In the genomic region with DNA sequence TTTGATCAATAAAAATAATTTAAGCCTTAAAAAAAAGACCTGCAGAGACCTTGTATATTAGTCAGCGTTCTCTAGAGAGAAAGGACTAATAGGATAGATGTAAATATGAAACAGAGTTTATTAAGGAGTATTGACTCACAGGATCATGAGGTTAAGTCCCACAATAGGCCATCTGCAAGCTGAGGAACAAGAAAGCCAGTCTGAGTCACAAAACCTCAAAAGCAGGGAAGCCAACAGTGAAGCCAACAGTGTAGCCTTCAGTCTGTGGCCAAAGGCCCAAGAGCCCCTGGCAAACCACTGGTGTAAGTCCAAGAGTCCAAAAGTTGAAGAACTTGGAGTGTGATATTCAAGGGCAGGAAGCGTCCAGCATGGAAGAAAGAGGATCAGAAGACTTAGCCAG, we compare ENCODE assay signal across 25 cellular contexts.
DNase-seq lines count a peak whose midpoint lies in the region; ATAC-seq and TF ChIP-seq lines count a peak whose summit lies in the region.
"Had no signal": no experiment of that assay in that cellular context is flagged by ENCODE, and none has a peak within 500 bp of the region (broad histone marks: within the 10 kb centered on the region; RNA-seq: fewer than 3 reads in every experiment).

No MANE protein-coding gene starts in this region.

- H3K4me2 ChIP-seq in PC-3 (ENCODE audit: low read length): no peak overlapping the region

- H3K4me3 Mint-ChIP-seq in T-helper 17 cell: no peak overlapping the region
- H3K4me3 Mint-ChIP-seq: activated CD4-positive, alpha-beta T cell treated with anti-CD3 and anti-CD28 coated beads for 36 hours; activated naive CD8-positive, alpha-beta T cell treated with anti-CD3 and anti-CD28 coated beads, Interleukin-2, amount 10 ng/mL, durations not matched to agents 7 days and 5 days; B cell; brain; type B pancreatic cell had no signal

- H3K9ac ChIP-seq in PC-3 (ENCODE audit: low read length): no peak overlapping the region

- POLR2A ChIA-PET in PC-3 (lab: Charles Lee; ENCODE audit: unreplicated experiment): no interaction called here

- no peaks in the 10 kb centered on the region; the same call in 1 of the 2 replicates for H3K9me2 ChIP-seq in PC-3 (replicated peaks; ENCODE audit: low read length)

- H3K9me3 ChIP-seq in PC-3 (ENCODE audit: low read length): no peaks in the 10 kb centered on the region
- no peaks in the 10 kb centered on the region for H3K9me3 ChIP-seq in T-helper 17 cell (ENCODE audit: control insufficient read depth, low read length, poor library complexity, severe bottlenecking)
- H3K9me3 ChIP-seq: pancreas had no signal

- ATAC-seq in PC-3: no peak
- no peak for ATAC-seq in left cardiac atrium
- no peak for ATAC-seq in T-helper 17 cell
- ATAC-seq: activated CD4-positive, alpha-beta T cell treated with anti-CD3 and anti-CD28 coated beads for 36 hours; pancreas; Right ventricle myocardium inferior had no signal

- H3K79me2 ChIP-seq in PC-3 (ENCODE audit: low read length): no peaks in the 10 kb centered on the region

- H3F3A ChIP-seq in PC-3 (ENCODE audit: low read length, unreplicated experiment): no peaks in the 10 kb centered on the region

- H3K4me1 ChIP-seq in PC-3 (ENCODE audit: insufficient read depth, low read length): no peaks in the 10 kb centered on the region
- H3K4me1 ChIP-seq: pancreas had no signal

- H3K27ac ChIP-seq in PC-3 (ENCODE audit: low read length): no peak overlapping the region
- H3K27ac ChIP-seq: pancreas had no signal

- H3K27me3 Mint-ChIP-seq in T-helper 17 cell: no peaks in the 10 kb centered on the region
- H3K27me3 Mint-ChIP-seq: activated naive CD8-positive, alpha-beta T cell treated with anti-CD3 and anti-CD28 coated beads, Interleukin-2, amount 10 ng/mL, durations not matched to agents 7 days and 5 days had no signal

- CTCF ChIA-PET in PC-3 (lab: Charles Lee): no interaction called here

- H3K4me1 Mint-ChIP-seq in T-helper 17 cell: no peaks in the 10 kb centered on the region
- H3K4me1 Mint-ChIP-seq: activated CD4-positive, alpha-beta T cell treated with anti-CD3 and anti-CD28 coated beads for 36 hours; activated naive CD8-positive, alpha-beta T cell treated with anti-CD3 and anti-CD28 coated beads, Interleukin-2, amount 10 ng/mL, durations not matched to agents 7 days and 5 days; B cell; brain had no signal

- no peak overlapping the region for H3K4me3 ChIP-seq in PC-3 (ENCODE audit: low read length)
- H3K4me3 ChIP-seq in fibroblast of pulmonary artery (replicated peaks; ENCODE audit: low read depth, low read length): no peak overlapping the region
- H3K4me3 ChIP-seq: pancreas had no signal

- H3K27ac Mint-ChIP-seq in T-helper 17 cell: no peak overlapping the region
- H3K27ac Mint-ChIP-seq: activated CD4-positive, alpha-beta T cell treated with anti-CD3 and anti-CD28 coated beads for 36 hours; activated naive CD8-positive, alpha-beta T cell treated with anti-CD3 and anti-CD28 coated beads, Interleukin-2, amount 10 ng/mL, durations not matched to agents 7 days and 5 days; B cell; brain; type B pancreatic cell had no signal

- TF ChIP-seq CTCF in PC-3 (conservative IDR thresholded peaks at IDR 0.05; ENCODE audit: low read depth, low read length) (no peak), fibroblast of pulmonary artery (IDR thresholded peaks at IDR 0.05; ENCODE audit: low read length, missing control alignments) (no peak)

- in situ Hi-C loops in KBM-7 (cut with MboI; ENCODE audit: low pct_unique_long_range_greater_than_20kb, low sequenced_read_pairs): no loop called here

- no peaks in the 10 kb centered on the region for H3K36me3 Mint-ChIP-seq in T-helper 17 cell (ENCODE audit: low read depth)
- H3K36me3 Mint-ChIP-seq: activated naive CD8-positive, alpha-beta T cell treated with anti-CD3 and anti-CD28 coated beads, Interleukin-2, amount 10 ng/mL, durations not matched to agents 7 days and 5 days; brain; type B pancreatic cell had no signal

- intact Hi-C loops in PC-3 (cut with micrococcal nuclease) (no loop called here), left cardiac atrium (cut with DNase I) (loop anchor here in 1 of 2 donors (10.0 kb wide), 1 partner anchor 165 kb away; no protein-coding TSS in a partner anchor)

- no TSS peak for BruUV-seq in PC-3 (replicated peaks; lab: Mats Ljungman, UMichigan)

- H4K20me1 ChIP-seq in PC-3 (ENCODE audit: low read length): no peaks in the 10 kb centered on the region

- H3K36me3 ChIP-seq in PC-3 (ENCODE audit: low read depth, low read length): no peaks in the 10 kb centered on the region
- H3K36me3 ChIP-seq: pancreas had no signal

- H2AFZ ChIP-seq in PC-3 (ENCODE audit: low read length): no peak overlapping the region

- peak; percentile 77 for DNase-seq in ELR (ENCODE audit: low read depth)
- DNase-seq in PC-3: peak; percentile 19
- peak; percentile 13 for DNase-seq in fibroblast of pulmonary artery (ENCODE audit: low read depth)
- no peak for DNase-seq in left cardiac atrium
- DNase-seq in NCI-H2081 treated with DMSO at 0.1 percent for 48 hours (lab: John Stamatoyannopoulos, UW): no peak
- DNase-seq in KBM-7: no peak
- no peak for DNase-seq in T-helper 17 cell
- DNase-seq: activated CD4-positive, alpha-beta T cell treated with anti-CD3 and anti-CD28 coated beads for 36 hours; activated CD8-positive, alpha-beta memory T cell treated with anti-CD3 and anti-CD28 coated beads for 24 hours; activated gamma-delta T cell; activated naive CD8-positive, alpha-beta T cell treated with anti-CD3 and anti-CD28 coated beads, Interleukin-2, amount 10 ng/mL, durations not matched to agents 7 days and 5 days; foreskin melanocyte; GDM1; H7; NCI-H1048; NCI-H187; NCI-H2171 treated with DMSO at 0.1 percent for 48 hours; NCI-H524; pancreas; retina; stimulated activated CD4-positive, alpha-beta T cell treated with anti-CD3 and anti-CD28 coated beads, Interleukin-2, amount 100 ng/mL, for 24 hours had no signal

- H3K27me3 ChIP-seq in PC-3 (ENCODE audit: low read length): peaks cover 52% of the 10 kb centered on the region
- H3K27me3 ChIP-seq: pancreas had no signal

Comparison
In these comparisons a context has a peak if more than half of its experiments do, and no peak if none do; other contexts are left out.
1. DNase-seq: peak in ELR (single experiment), PC-3 (single experiment) and fibroblast of pulmonary artery (single experiment); none in left cardiac atrium (single experiment), NCI-H2081 treated with DMSO at 0.1 percent for 48 hours (single experiment), KBM-7 (single experiment) and T-helper 17 cell (0 of 3).